Comparison of ENCODE assay signal across 1 cellular context in genomic region chr5:170109059-170110031, GRCh38.
TF ChIP-seq lines count a peak whose summit lies in the region.

No MANE protein-coding gene starts in this region.

TF ChIP-seq in GM23338, 12 proteins besides CTCF, POLR2A, EP300 and RAD21 (continued from another document):
- TF ChIP-seq, protein P1, sequence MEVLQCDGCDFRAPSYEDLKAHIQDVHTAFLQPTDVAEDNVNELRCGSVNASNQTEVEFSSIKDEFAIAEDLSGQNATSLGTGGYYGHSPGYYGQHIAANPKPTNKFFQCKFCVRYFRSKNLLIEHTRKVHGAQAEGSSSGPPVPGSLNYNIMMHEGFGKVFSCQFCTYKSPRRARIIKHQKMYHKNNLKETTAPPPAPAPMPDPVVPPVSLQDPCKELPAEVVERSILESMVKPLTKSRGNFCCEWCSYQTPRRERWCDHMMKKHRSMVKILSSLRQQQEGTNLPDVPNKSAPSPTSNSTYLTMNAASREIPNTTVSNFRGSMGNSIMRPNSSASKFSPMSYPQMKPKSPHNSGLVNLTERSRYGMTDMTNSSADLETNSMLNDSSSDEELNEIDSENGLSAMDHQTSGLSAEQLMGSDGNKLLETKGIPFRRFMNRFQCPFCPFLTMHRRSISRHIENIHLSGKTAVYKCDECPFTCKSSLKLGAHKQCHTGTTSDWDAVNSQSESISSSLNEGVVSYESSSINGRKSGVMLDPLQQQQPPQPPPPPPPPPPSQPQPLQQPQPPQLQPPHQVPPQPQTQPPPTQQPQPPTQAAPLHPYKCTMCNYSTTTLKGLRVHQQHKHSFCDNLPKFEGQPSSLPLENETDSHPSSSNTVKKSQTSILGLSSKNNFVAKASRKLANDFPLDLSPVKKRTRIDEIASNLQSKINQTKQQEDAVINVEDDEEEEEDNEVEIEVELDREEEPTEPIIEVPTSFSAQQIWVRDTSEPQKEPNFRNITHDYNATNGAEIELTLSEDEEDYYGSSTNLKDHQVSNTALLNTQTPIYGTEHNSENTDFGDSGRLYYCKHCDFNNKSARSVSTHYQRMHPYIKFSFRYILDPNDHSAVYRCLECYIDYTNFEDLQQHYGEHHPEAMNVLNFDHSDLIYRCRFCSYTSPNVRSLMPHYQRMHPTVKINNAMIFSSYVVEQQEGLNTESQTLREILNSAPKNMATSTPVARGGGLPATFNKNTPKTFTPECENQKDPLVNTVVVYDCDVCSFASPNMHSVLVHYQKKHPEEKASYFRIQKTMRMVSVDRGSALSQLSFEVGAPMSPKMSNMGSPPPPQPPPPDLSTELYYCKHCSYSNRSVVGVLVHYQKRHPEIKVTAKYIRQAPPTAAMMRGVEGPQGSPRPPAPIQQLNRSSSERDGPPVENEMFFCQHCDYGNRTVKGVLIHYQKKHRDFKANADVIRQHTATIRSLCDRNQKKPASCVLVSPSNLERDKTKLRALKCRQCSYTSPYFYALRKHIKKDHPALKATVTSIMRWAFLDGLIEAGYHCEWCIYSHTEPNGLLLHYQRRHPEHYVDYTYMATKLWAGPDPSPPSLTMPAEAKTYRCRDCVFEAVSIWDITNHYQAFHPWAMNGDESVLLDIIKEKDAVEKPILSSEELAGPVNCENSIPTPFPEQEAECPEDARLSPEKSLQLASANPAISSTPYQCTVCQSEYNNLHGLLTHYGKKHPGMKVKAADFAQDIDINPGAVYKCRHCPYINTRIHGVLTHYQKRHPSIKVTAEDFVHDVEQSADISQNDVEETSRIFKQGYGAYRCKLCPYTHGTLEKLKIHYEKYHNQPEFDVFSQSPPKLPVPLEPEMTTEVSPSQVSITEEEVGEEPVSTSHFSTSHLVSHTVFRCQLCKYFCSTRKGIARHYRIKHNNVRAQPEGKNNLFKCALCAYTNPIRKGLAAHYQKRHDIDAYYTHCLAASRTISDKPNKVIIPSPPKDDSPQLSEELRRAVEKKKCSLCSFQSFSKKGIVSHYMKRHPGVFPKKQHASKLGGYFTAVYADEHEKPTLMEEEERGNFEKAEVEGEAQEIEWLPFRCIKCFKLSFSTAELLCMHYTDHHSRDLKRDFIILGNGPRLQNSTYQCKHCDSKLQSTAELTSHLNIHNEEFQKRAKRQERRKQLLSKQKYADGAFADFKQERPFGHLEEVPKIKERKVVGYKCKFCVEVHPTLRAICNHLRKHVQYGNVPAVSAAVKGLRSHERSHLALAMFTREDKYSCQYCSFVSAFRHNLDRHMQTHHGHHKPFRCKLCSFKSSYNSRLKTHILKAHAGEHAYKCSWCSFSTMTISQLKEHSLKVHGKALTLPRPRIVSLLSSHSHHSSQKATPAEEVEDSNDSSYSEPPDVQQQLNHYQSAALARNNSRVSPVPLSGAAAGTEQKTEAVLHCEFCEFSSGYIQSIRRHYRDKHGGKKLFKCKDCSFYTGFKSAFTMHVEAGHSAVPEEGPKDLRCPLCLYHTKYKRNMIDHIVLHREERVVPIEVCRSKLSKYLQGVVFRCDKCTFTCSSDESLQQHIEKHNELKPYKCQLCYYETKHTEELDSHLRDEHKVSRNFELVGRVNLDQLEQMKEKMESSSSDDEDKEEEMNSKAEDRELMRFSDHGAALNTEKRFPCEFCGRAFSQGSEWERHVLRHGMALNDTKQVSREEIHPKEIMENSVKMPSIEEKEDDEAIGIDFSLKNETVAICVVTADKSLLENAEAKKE (CRISPR knock-in tag; IDR thresholded peaks at IDR 0.05), result no peak
- TF ChIP-seq POLR2AphosphoS5 (IDR thresholded peaks at IDR 0.05; ENCODE audit: low read depth), result no peak
- TF ChIP-seq CREB1 (CRISPR knock-in tag; IDR thresholded peaks at IDR 0.05; ENCODE audit: low read depth), result no peak
- no peak for TF ChIP-seq EZH2phosphoT487 (IDR thresholded peaks at IDR 0.05; ENCODE audit: unreplicated experiment)
- TF ChIP-seq ZNF114 (CRISPR knock-in tag; IDR thresholded peaks at IDR 0.05), result no peak
- TF ChIP-seq STAT1 (IDR thresholded peaks at IDR 0.05; ENCODE audit: unreplicated experiment), result no peak
- TF ChIP-seq, protein P2, sequence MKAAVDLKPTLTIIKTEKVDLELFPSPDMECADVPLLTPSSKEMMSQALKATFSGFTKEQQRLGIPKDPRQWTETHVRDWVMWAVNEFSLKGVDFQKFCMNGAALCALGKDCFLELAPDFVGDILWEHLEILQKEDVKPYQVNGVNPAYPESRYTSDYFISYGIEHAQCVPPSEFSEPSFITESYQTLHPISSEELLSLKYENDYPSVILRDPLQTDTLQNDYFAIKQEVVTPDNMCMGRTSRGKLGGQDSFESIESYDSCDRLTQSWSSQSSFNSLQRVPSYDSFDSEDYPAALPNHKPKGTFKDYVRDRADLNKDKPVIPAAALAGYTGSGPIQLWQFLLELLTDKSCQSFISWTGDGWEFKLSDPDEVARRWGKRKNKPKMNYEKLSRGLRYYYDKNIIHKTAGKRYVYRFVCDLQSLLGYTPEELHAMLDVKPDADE (IDR thresholded peaks at IDR 0.05), result no peak
- TF ChIP-seq EZH2 (IDR thresholded peaks at IDR 0.05; ENCODE audit: low read depth, unreplicated experiment), result no peak
TF ChIP-seq in GM23338: peak in this region for 0.
